ENCODE assay signal across 8 cellular contexts in the genomic region with DNA sequence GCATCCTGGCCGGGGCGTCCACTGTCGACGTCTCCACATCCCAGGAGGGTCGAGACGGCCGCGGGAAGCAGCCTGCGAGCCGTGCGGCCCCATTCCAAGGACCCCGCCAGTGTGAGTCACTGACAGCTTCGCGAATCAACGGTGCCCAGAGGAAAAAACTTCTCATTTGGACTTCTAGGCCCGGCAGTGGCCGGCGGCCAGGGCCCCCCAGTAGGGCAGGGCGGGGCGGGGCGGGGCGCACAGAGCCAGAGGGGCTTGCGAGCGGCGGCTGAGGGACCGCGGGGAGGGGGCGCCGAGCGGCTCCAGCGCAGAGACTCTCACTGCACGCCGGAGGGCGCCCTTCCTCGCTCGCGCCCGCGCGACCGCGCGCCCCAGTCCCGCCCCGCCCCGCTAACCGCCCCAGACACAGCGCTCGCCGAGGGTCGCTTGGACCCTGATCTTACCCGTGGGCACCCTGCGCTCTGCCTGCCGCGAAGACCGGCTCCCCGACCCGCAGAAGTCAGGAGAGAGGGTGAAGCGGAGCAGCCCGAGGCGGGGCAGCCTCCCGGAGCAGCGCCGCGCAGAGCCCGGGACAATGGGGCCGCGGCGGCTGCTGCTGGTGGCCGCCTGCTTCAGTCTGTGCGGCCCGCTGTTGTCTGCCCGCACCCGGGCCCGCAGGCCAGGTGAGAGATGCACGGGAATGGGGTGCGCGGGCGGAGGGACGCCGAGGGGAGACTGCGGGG. TPM values are rescaled to one million over a fixed set of nuclear protein-coding genes. Genes with fewer than 3 reads are reported as not detected.
A peak's percentile ranks its signal among the peaks of the same experiment; 100 is the strongest.
DNase-seq lines count a peak whose midpoint lies in the region; ATAC-seq, FAIRE-seq and TF ChIP-seq lines count a peak whose summit lies in the region.

Gene F2R (plus strand): TSS at position 393 of the 722 bp plus-strand sequence. CDS start 182 bp downstream, at position 575.

- H3K9me3 Mint-ChIP-seq in CD4-positive, alpha-beta memory T cell = no peaks in the 10 kb centered on the region

- WGBS in body of pancreas, 2 donors = 0 to 1% methylated on average over 31 to 64 of the region's 82 CpGs

- H3K36me3 Mint-ChIP-seq in CD4-positive, alpha-beta memory T cell = no peaks in the 10 kb centered on the region

- intact Hi-C loops in CD4-positive, alpha-beta memory T cell (cut with micrococcal nuclease) = loop anchor here (1.0 kb wide), 4 partner anchors 17 to 115 kb away; no protein-coding TSS in a partner anchor
- intact Hi-C loops in body of pancreas (cut with DNase I) = no loop called here

- H3K4me1 Mint-ChIP-seq in CD4-positive, alpha-beta memory T cell = peaks cover 13 to 43% (median 24%) of the 10 kb centered on the region in 4 donors

- H3K27me3 ChIP-seq in CD4-positive, alpha-beta memory T cell (ENCODE audit: insufficient read depth, low read length) = no peaks in the 10 kb centered on the region
- H3K27me3 ChIP-seq in body of pancreas = peaks cover 0 to 6% of the 10 kb centered on the region in 2 donors

- peak; percentile 52 for FAIRE-seq in HTR-8/SVneo (lab: Jason Lieb, UNC)

- H3K4me3 ChIP-seq in CD4-positive, alpha-beta memory T cell (ENCODE audit: low read length in 2 of 2) = peak within 1 kb of the TSS in 1 of 2 donors; percentile 75
- H3K4me3 ChIP-seq in body of pancreas (peak within 1 kb of the TSS; percentile 34 to 92), iPS-11a (ENCODE audit: low read depth, low read length) (peak within 1 kb of the TSS; percentile 74), skeletal muscle cell (ENCODE audit: low read depth, low read length) (peak within 1 kb of the TSS; percentile 90)

- ATAC-seq in GM19467 (IDR thresholded peaks at IDR 0.05; ENCODE audit: unreplicated experiment) = peak; percentile 54
- ATAC-seq in body of pancreas = peak; percentile 68

- peaks cover 0 to 7% of the 10 kb centered on the region in 2 donors for H3K27me3 Mint-ChIP-seq in CD4-positive, alpha-beta memory T cell

- peak; percentile 51 to 58 (median 57) for DNase-seq in CD4-positive, alpha-beta memory T cell
- DNase-seq in HTR-8/SVneo (ENCODE audit: insufficient read length, low spot score) (peak; percentile 67), T-helper 2 cell (peak; percentile 10 to 81 (median 32)), body of pancreas (peak in 3 of 4 donors; percentile 22 to 35 (median 32)), skeletal muscle cell (ENCODE audit: low read depth) (peak; percentile 21), NCI-H345 treated with DMSO at 0.1 percent for 48 hours (lab: John Stamatoyannopoulos, UW; ENCODE audit: unreplicated experiment) (no peak)

- peaks cover 26% of the 10 kb centered on the region for H3K4me1 ChIP-seq in CD4-positive, alpha-beta memory T cell (ENCODE audit: insufficient read depth, low read length)
- peaks cover 20% of the 10 kb centered on the region for H3K4me1 ChIP-seq in body of pancreas

- TF ChIP-seq CTCF in body of pancreas (IDR thresholded peaks at IDR 0.05) = peak in 6 of 7 experiments; percentile 14 to 35 (median 24)

- POLR2A ChIA-PET in CD4-positive, alpha-beta memory T cell (lab: Charles Lee; ENCODE audit: partially characterized antibody) = interaction anchor here (1.7 to 5.0 kb wide), 4 partner anchors 17 to 60 kb away, joined by 11 to 41 read pairs (median 18); no protein-coding TSS in a partner anchor

- peak within 1 kb of the TSS; percentile 22 to 80 (median 66) for H3K27ac Mint-ChIP-seq in CD4-positive, alpha-beta memory T cell

- peak within 1 kb of the TSS; percentile 51 for H3K27ac ChIP-seq in CD4-positive, alpha-beta memory T cell (ENCODE audit: low read depth, low read length)
- peak within 1 kb of the TSS in 3 of 4 donors; percentile 12 to 31 (median 16) for H3K27ac ChIP-seq in body of pancreas

- peak within 1 kb of the TSS; percentile 67 to 90 (median 86) for H3K4me3 Mint-ChIP-seq in CD4-positive, alpha-beta memory T cell

- no peaks in the 10 kb centered on the region for H3K36me3 ChIP-seq in CD4-positive, alpha-beta memory T cell (ENCODE audit: insufficient read depth, low read length)
- H3K36me3 ChIP-seq in body of pancreas (replicated peaks in 1 of 2; ENCODE audit: insufficient read depth in 1 of 2, low read depth in 2 of 2) = no peaks in the 10 kb centered on the region

- H3K9me3 ChIP-seq in CD4-positive, alpha-beta memory T cell (ENCODE audit: control insufficient read depth in 1 of 2, low read length in 2 of 2) = no peaks in the 10 kb centered on the region
- no peaks in the 10 kb centered on the region for H3K9me3 ChIP-seq in body of pancreas

- CTCF ChIA-PET in CD4-positive, alpha-beta memory T cell (lab: Charles Lee; ENCODE audit: partially characterized antibody) = interaction anchor here (0.6 to 7.1 kb wide), 5 partner anchors 23 to 766 kb away, joined by 3 to 95 read pairs (median 3); no protein-coding TSS in a partner anchor

- TF ChIP-seq POLR2A in body of pancreas (IDR thresholded peaks at IDR 0.05) = no peak

RNA-seq across cellular contexts. Expression of gene F2R, which starts in this region (rescaled TPM):
- total RNA-seq in CD4-positive, alpha-beta memory T cell = 10 to 100 TPM; 12.4 to 14.6 TPM
- polyA plus RNA-seq in CD4-positive, alpha-beta memory T cell = 1 to 10 TPM; 6.7 to 8.9 TPM
- 10 to 100 TPM in 1 of 2 donors, 1 to 10 TPM in 1; 2.3 to 13.0 TPM for total RNA-seq in body of pancreas
